In the genomic region with DNA sequence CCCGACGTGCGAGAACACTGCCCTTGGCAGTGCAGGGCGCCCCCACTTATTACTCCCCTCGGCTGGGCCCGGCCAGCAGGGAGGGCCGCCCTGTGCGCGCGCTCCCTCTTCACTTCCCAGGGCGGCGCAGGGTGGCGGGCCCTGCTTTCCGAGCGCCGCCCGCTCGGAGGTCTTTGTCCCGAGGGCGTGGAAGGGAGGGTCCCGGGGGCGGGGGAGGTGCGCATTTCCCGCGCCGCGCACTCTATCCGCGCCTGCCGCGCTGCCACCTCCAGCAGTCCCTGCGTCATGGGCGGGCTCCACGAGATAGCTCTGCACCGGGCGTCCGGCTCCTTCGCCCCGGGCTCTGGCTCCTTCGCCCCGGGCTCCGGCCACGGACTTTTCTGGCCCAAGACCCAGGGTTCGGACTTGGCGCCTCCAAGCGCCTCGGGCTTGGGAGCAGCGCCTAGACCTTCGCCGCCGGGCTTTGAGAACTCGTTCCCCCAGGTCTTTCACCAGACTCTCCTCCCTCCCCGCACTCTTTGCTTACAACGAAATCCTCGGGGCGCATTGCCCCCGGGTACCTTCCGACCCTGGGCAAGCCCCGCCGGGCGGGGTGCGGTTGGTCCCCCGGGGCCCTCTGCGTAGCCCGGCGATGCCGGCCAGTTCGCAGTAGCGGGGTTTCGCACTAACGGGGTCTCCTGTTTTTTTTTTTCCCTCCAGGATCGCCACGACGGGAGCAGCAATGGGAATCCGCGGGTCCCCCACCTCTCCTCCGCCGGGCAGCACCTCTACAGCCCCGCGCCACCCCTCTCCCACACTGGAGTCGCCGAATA, we compare ENCODE assay signal across 11 cellular contexts. TPM values are rescaled to one million over a fixed set of nuclear protein-coding genes. Genes with fewer than 3 reads are reported as not detected.
A peak's percentile ranks its signal among the peaks of the same experiment; 100 is the strongest.
DNase-seq lines count a peak whose midpoint lies in the region; TF ChIP-seq lines count a peak whose summit lies in the region.
"Had no signal": no experiment of that assay in that cellular context is flagged by ENCODE, and none has a peak within 500 bp of the region (broad histone marks: within the 10 kb centered on the region; RNA-seq: fewer than 3 reads in every experiment).

No MANE protein-coding gene starts in this region.

- H3K27me3 ChIP-seq in PC-9 (ENCODE audit: insufficient read depth, low read depth), result no peaks in the 10 kb centered on the region
- peaks cover 3% of the 10 kb centered on the region for H3K27me3 ChIP-seq in prostate gland (replicated peaks; ENCODE audit: insufficient read depth)

- intact Hi-C loops in PC-9 (cut with micrococcal nuclease; ENCODE audit: unreplicated experiment) (loop anchor here (1.0 to 2.0 kb wide), 4 partner anchors 80 to 365 kb away; no protein-coding TSS in a partner anchor), prostate gland (cut with DNase I) (no loop called here)

- H3K27ac ChIP-seq in PC-9, result peak overlapping the region; percentile 41; the same call in 1 of the 2 replicates
- H3K27ac ChIP-seq in prostate gland, result peak overlapping the region; percentile 85 to 91

- POLR2A ChIA-PET in PC-9 (lab: Charles Lee; ENCODE audit: unreplicated experiment), result interaction anchor here (0.6 to 0.7 kb wide), 4 partner anchors 39 to 407 kb away, joined by 3 to 4 read pairs (median 3); no protein-coding TSS in a partner anchor

- no peaks in the 10 kb centered on the region for H3K9me2 ChIP-seq in PC-9 (ENCODE audit: insufficient read depth)

- H3K4me3 ChIP-seq in PC-9, result peak overlapping the region; percentile 100
- peak overlapping the region; percentile 58 to 74 for H3K4me3 ChIP-seq in prostate gland

- H2AFZ ChIP-seq in PC-9, result peak overlapping the region; percentile 85

- peaks cover 10% of the 10 kb centered on the region for H4K20me1 ChIP-seq in PC-9 (ENCODE audit: insufficient read depth)

- peaks cover 30% of the 10 kb centered on the region for H3K36me3 ChIP-seq in PC-9 (ENCODE audit: low read depth)
- H3K36me3 ChIP-seq in prostate gland, result no peaks in the 10 kb centered on the region

- CTCF ChIA-PET in PC-9 (lab: Charles Lee), result interaction anchor here (0.9 to 1.4 kb wide), 3 partner anchors 24 to 174 kb away, joined by 3 to 6 read pairs (median 6); no protein-coding TSS in a partner anchor

- TF ChIP-seq CTCF in PC-9 (conservative IDR thresholded peaks at IDR 0.05) (peak; percentile 57; the same call in 1 of the 2 replicates), prostate gland (IDR thresholded peaks at IDR 0.05) (no peak)

- peak overlapping the region; percentile 99 for H3K4me2 ChIP-seq in PC-9

- no peak for TF ChIP-seq POLR2A in prostate gland (IDR thresholded peaks at IDR 0.05)

- 2% methylated on average over 55 of the region's 82 CpGs for WGBS in prostate gland

- BruUV-seq in PC-9 (replicated peaks; lab: Mats Ljungman, UMichigan), result no TSS peak

- DNase-seq in GM03348 (ENCODE audit: low spot score) (peak; percentile 59), PC-9 (no peak), fibroblast of peridontal ligament (ENCODE audit: extremely low read depth) (peak; percentile 41), prostate gland (ENCODE audit: low spot score) (peak; percentile 24), NCI-H146 treated with DMSO at 0.1 percent for 48 hours (lab: John Stamatoyannopoulos, UW; ENCODE audit: unreplicated experiment) (no peak), superior temporal gyrus (ENCODE audit: extremely low spot score) (no peak), NCI-H510A (lab: John Stamatoyannopoulos, UW) (no peak), NCI-H2171 treated with DMSO at 0.1 percent for 48 hours (lab: John Stamatoyannopoulos, UW) (no peak)
- DNase-seq: NCI-H1930 had no signal

- H3K4me1 ChIP-seq in PC-9 (replicated peaks; ENCODE audit: insufficient read depth) (peaks cover 53% of the 10 kb centered on the region), prostate gland (replicated peaks) (no peaks in the 10 kb centered on the region)

- H3K9me3 ChIP-seq in PC-9 (ENCODE audit: insufficient read depth, low read depth), result no peaks in the 10 kb centered on the region
- no peaks in the 10 kb centered on the region for H3K9me3 ChIP-seq in prostate gland

- peaks cover 12% of the 10 kb centered on the region; the same call in 1 of the 2 replicates for H3F3A ChIP-seq in PC-9 (ENCODE audit: insufficient read depth, low read depth)

- H3K79me2 ChIP-seq in PC-9 (ENCODE audit: low read depth), result peaks cover 93% of the 10 kb centered on the region

RNA-seq across cellular contexts. Expression of a gene that starts 1.6 kb away (rescaled TPM):
- total RNA-seq in PC-9 (2021) (27.8 and 34.8 TPM in 2 replicates), prostate gland (10 to 100 TPM in 1 of 2 donors, 1 to 10 TPM in 1; 9.4 to 22.4 TPM)
- total RNA-seq: activated CD4-positive, alpha-beta memory T cell treated with anti-CD3 and anti-CD28 coated beads for 36 hours; skeletal muscle tissue had no signal

Comparison
In these comparisons a context has a peak if more than half of its experiments do, and no peak if none do; other contexts are left out.
1. DNase-seq: peak in GM03348 (single experiment), fibroblast of peridontal ligament (single experiment) and prostate gland (single experiment); none in PC-9 (0 of 2), NCI-H146 treated with DMSO at 0.1 percent for 48 hours (single experiment), superior temporal gyrus (single experiment), NCI-H510A (single experiment) and NCI-H2171 treated with DMSO at 0.1 percent for 48 hours (single experiment).